In the genomic region with DNA sequence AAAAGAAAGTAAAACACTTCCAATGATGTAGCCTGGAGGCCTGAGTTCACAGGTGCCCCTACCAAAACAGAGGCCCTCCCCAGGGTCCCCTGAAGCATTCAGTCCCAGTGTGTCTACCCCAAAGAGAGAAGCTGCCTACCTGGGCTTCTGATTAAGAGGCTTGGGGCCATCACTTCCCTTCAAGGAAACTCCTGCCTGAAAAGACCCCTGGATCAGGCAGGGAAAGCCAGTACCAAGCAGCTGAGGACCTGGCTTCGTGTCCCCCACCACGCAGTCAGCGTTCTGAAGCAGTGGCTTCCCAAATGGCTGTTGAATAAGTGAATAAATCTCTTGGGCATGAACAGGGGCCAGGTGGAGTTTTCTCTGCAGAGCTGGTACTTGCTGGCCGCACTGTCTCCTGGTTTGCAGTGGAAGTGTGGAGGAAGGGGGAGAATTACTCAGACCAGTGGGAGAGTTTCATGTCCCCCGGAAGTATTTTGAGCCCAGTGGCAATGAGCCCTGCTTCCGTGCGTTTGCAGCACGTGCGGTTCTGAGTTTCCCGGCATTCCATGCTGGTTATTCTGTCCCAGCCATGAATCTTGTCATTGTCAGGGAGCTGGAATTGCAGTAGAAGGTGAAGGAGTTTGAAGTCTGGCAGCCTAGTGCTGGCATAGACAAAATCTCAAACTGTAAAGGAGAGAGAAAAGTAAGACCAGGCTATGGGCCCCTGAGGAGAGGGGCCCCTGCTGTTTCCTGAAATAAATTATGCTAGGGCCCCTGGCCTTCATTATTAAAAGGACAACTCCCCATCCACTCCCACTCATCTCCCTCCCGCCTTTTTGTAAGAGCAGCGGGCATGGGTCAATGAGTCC, we compare ENCODE assay signal across 1 cellular context.
TF ChIP-seq lines count a peak whose summit lies in the region.

No MANE protein-coding gene starts in this region.

TF ChIP-seq in K562, 482 proteins besides CTCF, POLR2A, EP300 and RAD21 (continued from another document):
- TF ChIP-seq, protein P1, sequence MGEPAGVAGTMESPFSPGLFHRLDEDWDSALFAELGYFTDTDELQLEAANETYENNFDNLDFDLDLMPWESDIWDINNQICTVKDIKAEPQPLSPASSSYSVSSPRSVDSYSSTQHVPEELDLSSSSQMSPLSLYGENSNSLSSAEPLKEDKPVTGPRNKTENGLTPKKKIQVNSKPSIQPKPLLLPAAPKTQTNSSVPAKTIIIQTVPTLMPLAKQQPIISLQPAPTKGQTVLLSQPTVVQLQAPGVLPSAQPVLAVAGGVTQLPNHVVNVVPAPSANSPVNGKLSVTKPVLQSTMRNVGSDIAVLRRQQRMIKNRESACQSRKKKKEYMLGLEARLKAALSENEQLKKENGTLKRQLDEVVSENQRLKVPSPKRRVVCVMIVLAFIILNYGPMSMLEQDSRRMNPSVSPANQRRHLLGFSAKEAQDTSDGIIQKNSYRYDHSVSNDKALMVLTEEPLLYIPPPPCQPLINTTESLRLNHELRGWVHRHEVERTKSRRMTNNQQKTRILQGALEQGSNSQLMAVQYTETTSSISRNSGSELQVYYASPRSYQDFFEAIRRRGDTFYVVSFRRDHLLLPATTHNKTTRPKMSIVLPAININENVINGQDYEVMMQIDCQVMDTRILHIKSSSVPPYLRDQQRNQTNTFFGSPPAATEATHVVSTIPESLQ (CRISPR knock-in tag; IDR thresholded peaks at IDR 0.05): no peak
- TF ChIP-seq HDGF (IDR thresholded peaks at IDR 0.05) (no peak), BCOR (IDR thresholded peaks at IDR 0.05) (no peak), HDAC6 (IDR thresholded peaks at IDR 0.05; ENCODE audit: low read depth, low read length) (no peak), NBN (IDR thresholded peaks at IDR 0.05; ENCODE audit: low read depth) (no peak)
- TF ChIP-seq, protein P2, sequence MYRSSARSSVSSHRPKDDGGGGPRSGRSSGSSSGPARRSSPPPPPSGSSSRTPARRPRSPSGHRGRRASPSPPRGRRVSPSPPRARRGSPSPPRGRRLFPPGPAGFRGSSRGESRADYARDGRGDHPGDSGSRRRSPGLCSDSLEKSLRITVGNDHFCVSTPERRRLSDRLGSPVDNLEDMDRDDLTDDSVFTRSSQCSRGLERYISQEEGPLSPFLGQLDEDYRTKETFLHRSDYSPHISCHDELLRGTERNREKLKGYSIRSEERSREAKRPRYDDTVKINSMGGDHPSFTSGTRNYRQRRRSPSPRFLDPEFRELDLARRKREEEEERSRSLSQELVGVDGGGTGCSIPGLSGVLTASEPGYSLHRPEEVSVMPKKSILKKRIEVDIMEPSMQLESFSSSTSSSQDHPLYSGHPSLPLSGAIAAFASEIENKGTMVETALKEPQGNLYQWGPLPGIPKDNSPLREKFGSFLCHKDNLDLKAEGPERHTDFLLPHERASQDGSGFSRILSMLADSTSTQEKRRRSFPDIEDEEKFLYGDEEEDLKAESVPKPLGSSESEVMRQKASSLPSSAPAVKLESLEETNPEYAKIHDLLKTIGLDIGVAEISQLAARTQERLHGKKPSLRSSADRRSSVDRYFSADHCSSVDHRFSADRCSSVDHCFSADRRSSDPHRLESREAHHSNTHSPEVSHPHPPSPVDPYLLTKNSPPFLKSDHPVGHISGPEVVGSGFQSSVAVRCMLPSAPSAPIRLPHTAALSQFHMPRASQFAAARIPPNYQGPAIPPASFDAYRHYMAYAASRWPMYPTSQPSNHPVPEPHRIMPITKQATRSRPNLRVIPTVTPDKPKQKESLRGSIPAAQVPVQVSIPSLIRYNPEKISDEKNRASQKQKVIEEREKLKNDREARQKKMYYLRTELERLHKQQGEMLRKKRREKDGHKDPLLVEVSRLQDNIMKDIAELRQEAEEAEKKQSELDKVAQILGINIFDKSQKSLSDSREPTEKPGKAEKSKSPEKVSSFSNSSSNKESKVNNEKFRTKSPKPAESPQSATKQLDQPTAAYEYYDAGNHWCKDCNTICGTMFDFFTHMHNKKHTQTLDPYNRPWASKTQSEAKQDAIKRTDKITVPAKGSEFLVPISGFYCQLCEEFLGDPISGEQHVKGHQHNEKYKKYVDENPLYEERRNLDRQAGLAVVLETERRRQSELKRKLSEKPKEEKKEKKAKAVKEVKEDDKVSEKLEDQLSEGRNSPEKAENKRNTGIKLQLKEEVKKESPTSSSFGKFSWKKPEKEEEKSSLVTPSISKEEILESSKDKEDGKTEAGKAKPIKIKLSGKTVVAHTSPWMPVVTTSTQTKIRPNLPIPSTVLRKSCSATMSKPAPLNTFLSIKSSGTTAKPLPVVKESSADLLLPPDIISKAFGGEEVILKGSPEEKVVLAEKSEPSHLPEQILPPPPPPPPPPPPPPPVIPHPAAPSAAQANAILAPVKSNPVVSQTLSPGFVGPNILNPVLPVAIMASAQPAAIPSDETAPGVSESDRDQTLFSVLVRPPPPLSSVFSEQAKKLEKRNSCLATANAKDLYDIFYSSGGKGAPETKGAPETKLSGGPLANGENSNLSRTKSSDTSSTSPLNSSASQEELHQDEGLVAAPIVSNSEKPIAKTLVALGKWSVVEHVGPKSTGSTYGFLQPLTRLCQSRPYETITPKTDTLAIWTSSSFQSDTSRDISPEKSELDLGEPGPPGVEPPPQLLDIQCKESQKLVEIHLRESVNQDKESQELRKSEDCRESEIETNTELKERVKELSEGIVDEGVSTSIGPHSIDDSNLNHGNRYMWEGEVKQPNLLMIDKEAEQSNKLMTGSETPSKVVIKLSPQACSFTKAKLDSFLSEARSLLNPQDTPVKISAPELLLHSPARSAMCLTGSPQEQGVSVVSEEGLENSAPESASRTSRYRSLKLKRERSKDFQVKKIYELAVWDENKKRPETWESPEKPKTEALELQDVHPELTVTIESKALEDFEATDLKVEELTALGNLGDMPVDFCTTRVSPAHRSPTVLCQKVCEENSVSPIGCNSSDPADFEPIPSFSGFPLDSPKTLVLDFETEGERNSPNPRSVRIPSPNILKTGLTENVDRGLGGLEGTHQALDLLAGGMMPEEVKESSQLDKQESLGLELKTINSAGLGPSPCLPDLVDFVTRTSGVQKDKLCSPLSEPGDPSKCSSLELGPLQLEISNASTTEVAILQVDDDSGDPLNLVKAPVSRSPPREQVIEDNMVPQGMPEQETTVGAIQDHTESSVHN (IDR thresholded peaks at IDR 0.05; ENCODE audit: borderline replicate concordance in 1 of 2, low read depth in 1 of 2): no peak
- TF ChIP-seq, protein P3, sequence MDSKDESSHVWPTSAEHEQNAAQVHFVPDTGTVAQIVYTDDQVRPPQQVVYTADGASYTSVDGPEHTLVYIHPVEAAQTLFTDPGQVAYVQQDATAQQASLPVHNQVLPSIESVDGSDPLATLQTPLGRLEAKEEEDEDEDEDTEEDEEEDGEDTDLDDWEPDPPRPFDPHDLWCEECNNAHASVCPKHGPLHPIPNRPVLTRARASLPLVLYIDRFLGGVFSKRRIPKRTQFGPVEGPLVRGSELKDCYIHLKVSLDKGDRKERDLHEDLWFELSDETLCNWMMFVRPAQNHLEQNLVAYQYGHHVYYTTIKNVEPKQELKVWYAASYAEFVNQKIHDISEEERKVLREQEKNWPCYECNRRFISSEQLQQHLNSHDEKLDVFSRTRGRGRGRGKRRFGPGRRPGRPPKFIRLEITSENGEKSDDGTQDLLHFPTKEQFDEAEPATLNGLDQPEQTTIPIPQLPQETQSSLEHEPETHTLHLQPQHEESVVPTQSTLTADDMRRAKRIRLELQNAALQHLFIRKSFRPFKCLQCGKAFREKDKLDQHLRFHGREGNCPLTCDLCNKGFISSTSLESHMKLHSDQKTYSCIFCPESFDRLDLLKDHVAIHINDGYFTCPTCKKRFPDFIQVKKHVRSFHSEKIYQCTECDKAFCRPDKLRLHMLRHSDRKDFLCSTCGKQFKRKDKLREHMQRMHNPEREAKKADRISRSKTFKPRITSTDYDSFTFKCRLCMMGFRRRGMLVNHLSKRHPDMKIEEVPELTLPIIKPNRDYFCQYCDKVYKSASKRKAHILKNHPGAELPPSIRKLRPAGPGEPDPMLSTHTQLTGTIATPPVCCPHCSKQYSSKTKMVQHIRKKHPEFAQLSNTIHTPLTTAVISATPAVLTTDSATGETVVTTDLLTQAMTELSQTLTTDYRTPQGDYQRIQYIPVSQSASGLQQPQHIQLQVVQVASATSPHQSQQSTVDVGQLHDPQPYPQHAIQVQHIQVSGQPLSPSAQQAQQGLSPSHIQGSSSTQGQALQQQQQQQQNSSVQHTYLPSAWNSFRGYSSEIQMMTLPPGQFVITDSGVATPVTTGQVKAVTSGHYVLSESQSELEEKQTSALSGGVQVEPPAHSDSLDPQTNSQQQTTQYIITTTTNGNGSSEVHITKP (IDR thresholded peaks at IDR 0.05; ENCODE audit: partially characterized antibody): no peak
